ENCODE assay signal across 19 cellular contexts in genomic region chr3:153038367-153038766, GRCh38.
DNase-seq lines count a peak whose midpoint lies in the region; ATAC-seq, FAIRE-seq and TF ChIP-seq lines count a peak whose summit lies in the region.
"Had no signal": no experiment of that assay in that cellular context is flagged by ENCODE, and none has a peak within 500 bp of the region (broad histone marks: within the 10 kb centered on the region; RNA-seq: fewer than 3 reads in every experiment).

No MANE protein-coding gene starts in this region.

- RAD21 ChIA-PET in GM12878 (lab: Charles Lee; ENCODE audit: unreplicated experiment), result no interaction called here

- peaks cover 17% of the 10 kb centered on the region for H3K36me3 Mint-ChIP-seq in Calu3 (ENCODE audit: insufficient read depth, unreplicated experiment)
- H3K36me3 Mint-ChIP-seq in stimulated activated effector memory CD8-positive, alpha-beta T cell treated with anti-CD3 and anti-CD28 coated beads, Interleukin-12 subunit alpha, Interleukin-12 subunit beta, amount 100 ng/mL, for 72 hours, result no peaks in the 10 kb centered on the region
- H3K36me3 Mint-ChIP-seq: CD4-positive, CD25-positive, alpha-beta regulatory T cell had no signal

- TF ChIP-seq CTCF in Calu3 (IDR thresholded peaks at IDR 0.05; ENCODE audit: unreplicated experiment) (no peak), GM12878 (IDR thresholded peaks at IDR 0.05 in 2 of 3, conservative IDR thresholded peaks at IDR 0.05 in 1 of 3; ENCODE audit: control insufficient read depth in 2 of 3, extremely low read depth in 1 of 3, insufficient read depth in 1 of 3, low read depth in 3 of 3, low read length in 3 of 3) (no peak)

- intact Hi-C loops in Calu3 (cut with micrococcal nuclease; ENCODE audit: unreplicated experiment) (no loop called here), GM12878 (cut with micrococcal nuclease; ENCODE audit: unreplicated experiment) (no loop called here)

- no peak overlapping the region for H2AFZ ChIP-seq in GM12878 (ENCODE audit: control insufficient read depth, low read depth, low read length)

- CTCF ChIA-PET in Calu3 (lab: Charles Lee) (no interaction called here), GM12878 (lab: Yijun Ruan, JAX) (no interaction called here)

- no peak for TF ChIP-seq RAD21 in GM12878 (IDR thresholded peaks at IDR 0.05; ENCODE audit: insufficient read depth, low read depth, low read length)

- 30% methylated on average over 5 of the region's 5 CpGs for WGBS in GM12878 (ENCODE audit: insufficient coverage, insufficient replicate concordance, low lambda C conversion rate, missing lambda C conversion rate)

- H4K20me1 ChIP-seq in GM12878 (ENCODE audit: control insufficient read depth, insufficient read depth), result no peaks in the 10 kb centered on the region

- DNase-seq in Calu3 (no peak), GM12878 (ENCODE audit: low read depth, low spot score) (no peak)
- DNase-seq in stimulated activated effector memory CD8-positive, alpha-beta T cell treated with anti-CD3 and anti-CD28 coated beads, Interleukin-12 subunit alpha, Interleukin-12 subunit beta, amount 100 ng/mL, for 72 hours (ENCODE audit: low spot score in 2 of 2), result no peak
- DNase-seq: CD4-positive, CD25-positive, alpha-beta regulatory T cell; DMS79; GOT3; HCEC 1CT; NCI-H1048; NCI-H1436; NCI-H2029; NCI-H2227 treated with DMSO at 0.1 percent for 48 hours; NCI-H510A had no signal

- H3K4me2 ChIP-seq in GM12878 (ENCODE audit: control insufficient read depth, insufficient read depth), result no peak overlapping the region

- H3K9me3 Mint-ChIP-seq in Calu3 (ENCODE audit: low read depth, unreplicated experiment), result no peaks in the 10 kb centered on the region
- H3K9me3 Mint-ChIP-seq in stimulated activated effector memory CD8-positive, alpha-beta T cell treated with anti-CD3 and anti-CD28 coated beads, Interleukin-12 subunit alpha, Interleukin-12 subunit beta, amount 100 ng/mL, for 72 hours, result no peaks in the 10 kb centered on the region

- peak; percentile 34 for ATAC-seq in HG03442 (IDR thresholded peaks at IDR 0.05; ENCODE audit: unreplicated experiment)
- ATAC-seq in GM12878, result peak; percentile 49
- peak; percentile 85 for ATAC-seq in stimulated activated effector memory CD8-positive, alpha-beta T cell treated with anti-CD3 and anti-CD28 coated beads, Interleukin-12 subunit alpha, Interleukin-12 subunit beta, amount 100 ng/mL, for 72 hours
- no peak for ATAC-seq in GM21825 (IDR thresholded peaks at IDR 0.05; ENCODE audit: unreplicated experiment)
- ATAC-seq in HG03108 (IDR thresholded peaks at IDR 0.05; ENCODE audit: unreplicated experiment), result no peak
- no peak for ATAC-seq in GM19023 (IDR thresholded peaks at IDR 0.05; ENCODE audit: unreplicated experiment)

- H3K36me3 ChIP-seq in GM12878 (ENCODE audit: control insufficient read depth in 2 of 2, insufficient read depth in 2 of 2, low read length in 1 of 2), result no peaks in the 10 kb centered on the region
- H3K36me3 ChIP-seq: MG63, Peyer's patch, SJCRH30 had no signal

- H3K4me1 Mint-ChIP-seq in Calu3 (ENCODE audit: low read depth, unreplicated experiment), result peaks cover 38% of the 10 kb centered on the region
- peaks cover 5% of the 10 kb centered on the region for H3K4me1 Mint-ChIP-seq in stimulated activated effector memory CD8-positive, alpha-beta T cell treated with anti-CD3 and anti-CD28 coated beads, Interleukin-12 subunit alpha, Interleukin-12 subunit beta, amount 100 ng/mL, for 72 hours

- FAIRE-seq in GM12878 (lab: Jason Lieb, UNC), result no peak

- POLR2A ChIA-PET in GM12878 (lab: Charles Lee), result interaction anchor here (0.6 kb wide), 2 partner anchors 731 to 1216 kb away, joined by 5 to 7 read pairs; no protein-coding TSS in a partner anchor

- no peak overlapping the region for H3K9ac ChIP-seq in GM12878 (ENCODE audit: control insufficient read depth, insufficient read depth, low read length)

- H3K27me3 ChIP-seq in GM12878 (replicated peaks in 1 of 2; ENCODE audit: control insufficient read depth in 2 of 2, insufficient read depth in 2 of 2, low read length in 1 of 2), result no peaks in the 10 kb centered on the region
- H3K27me3 ChIP-seq: MG63, Peyer's patch, SJCRH30 had no signal

- in situ Hi-C loops in GM12878 (cut with MboI), result loop anchor here (10.0 kb wide), 1 partner anchor 976 kb away; no protein-coding TSS in a partner anchor

- TF ChIP-seq EP300 in GM12878 (IDR thresholded peaks at IDR 0.05; ENCODE audit: borderline replicate concordance in 1 of 2, control insufficient read depth in 1 of 2, low read depth in 2 of 2, low read length in 2 of 2), result no peak

- TF ChIP-seq POLR2A in GM12878 (IDR thresholded peaks at IDR 0.05; ENCODE audit: low read depth, low read length), result no peak

- H3K27me3 Mint-ChIP-seq in Calu3 (ENCODE audit: unreplicated experiment), result no peaks in the 10 kb centered on the region

- no peaks in the 10 kb centered on the region for H3K79me2 ChIP-seq in GM12878 (ENCODE audit: control insufficient read depth, insufficient read depth, low read length)

- SMC1A ChIA-PET in GM12878 (lab: Charles Lee; ENCODE audit: uncharacterized antibody, unreplicated experiment), result no interaction called here

- H3K9me3 ChIP-seq in GM12878 (replicated peaks; ENCODE audit: control insufficient read depth, insufficient read depth, low read length), result no peaks in the 10 kb centered on the region
- H3K9me3 ChIP-seq: MG63, Peyer's patch, SJCRH30 had no signal

- H3K4me3 ChIP-seq in GM12878, result no peak overlapping the region
- H3K4me3 ChIP-seq: MG63, Peyer's patch, SJCRH30 had no signal

- no peak overlapping the region for H3K27ac ChIP-seq in GM12878 (ENCODE audit: control insufficient read depth, insufficient read depth)
- H3K27ac ChIP-seq: Peyer's patch, SJCRH30 had no signal

- BruUV-seq in Calu3 (replicated peaks; lab: Mats Ljungman, UMichigan) (no TSS peak), GM12878 (replicated peaks; lab: Mats Ljungman, UMichigan) (no TSS peak)

- no peaks in the 10 kb centered on the region for H3K4me1 ChIP-seq in GM12878 (ENCODE audit: control insufficient read depth, insufficient read depth, low read length)
- H3K4me1 ChIP-seq: SJCRH30 had no signal

- H3K4me3 Mint-ChIP-seq in Calu3 (ENCODE audit: low read depth, unreplicated experiment), result no peak overlapping the region
- H3K4me3 Mint-ChIP-seq in stimulated activated effector memory CD8-positive, alpha-beta T cell treated with anti-CD3 and anti-CD28 coated beads, Interleukin-12 subunit alpha, Interleukin-12 subunit beta, amount 100 ng/mL, for 72 hours, result no peak overlapping the region
- H3K4me3 Mint-ChIP-seq: CD4-positive, CD25-positive, alpha-beta regulatory T cell had no signal

- peak overlapping the region; percentile 58 for H3K27ac Mint-ChIP-seq in Calu3 (ENCODE audit: unreplicated experiment)
- peak overlapping the region; percentile 14 for H3K27ac Mint-ChIP-seq in stimulated activated effector memory CD8-positive, alpha-beta T cell treated with anti-CD3 and anti-CD28 coated beads, Interleukin-12 subunit alpha, Interleukin-12 subunit beta, amount 100 ng/mL, for 72 hours
- H3K27ac Mint-ChIP-seq: CD4-positive, CD25-positive, alpha-beta regulatory T cell had no signal

TF ChIP-seq in GM12878, 131 proteins besides CTCF, POLR2A, EP300 and RAD21 (continues in another document):
- TF ChIP-seq NFYA (IDR thresholded peaks at IDR 0.05; ENCODE audit: borderline replicate concordance, low read depth, low read length) (no peak), STAT1 (conservative IDR thresholded peaks at IDR 0.05) (no peak), SKIL (IDR thresholded peaks at IDR 0.05; ENCODE audit: low read depth, poor library complexity, severe bottlenecking) (no peak), RBBP5 (conservative IDR thresholded peaks at IDR 0.05) (no peak), YBX1 (IDR thresholded peaks at IDR 0.05) (no peak), SREBF2 (IDR thresholded peaks at IDR 0.05; ENCODE audit: low read length) (no peak), FOS (IDR thresholded peaks at IDR 0.05; ENCODE audit: borderline replicate concordance, extremely low read depth, insufficient read length) (no peak), IRF3 (IDR thresholded peaks at IDR 0.05) (no peak), BHLHE40 (IDR thresholded peaks at IDR 0.05; ENCODE audit: borderline replicate concordance in 1 of 2, low read depth in 2 of 2, low read length in 1 of 2) (no peak), MEF2B (IDR thresholded peaks at IDR 0.05; ENCODE audit: partially characterized antibody, poor library complexity, severe bottlenecking) (no peak), NFXL1 (IDR thresholded peaks at IDR 0.05; ENCODE audit: borderline replicate concordance) (no peak), ASH2L (IDR thresholded peaks at IDR 0.05; ENCODE audit: borderline replicate concordance, low read depth) (no peak), SREBF1 (IDR thresholded peaks at IDR 0.05; ENCODE audit: low read length) (no peak), ZNF384 (IDR thresholded peaks at IDR 0.05; ENCODE audit: borderline replicate concordance, low read depth, low read length) (no peak), EGR1 (IDR thresholded peaks at IDR 0.05; ENCODE audit: borderline replicate concordance in 1 of 2, low read depth in 2 of 2, low read length in 2 of 2) (no peak), SMAD5 (IDR thresholded peaks at IDR 0.05; ENCODE audit: low read depth) (no peak), WRNIP1 (IDR thresholded peaks at IDR 0.05; ENCODE audit: borderline replicate concordance, low read depth, low read length) (no peak)

Comparison
In these comparisons a context has a peak if more than half of its experiments do, and no peak if none do; other contexts are left out.
1. ATAC-seq: peak in HG03442 (single experiment), GM12878 (single experiment) and stimulated activated effector memory CD8-positive, alpha-beta T cell treated with anti-CD3 and anti-CD28 coated beads, Interleukin-12 subunit alpha, Interleukin-12 subunit beta, amount 100 ng/mL, for 72 hours (single experiment); none in GM21825 (single experiment), HG03108 (single experiment) and GM19023 (single experiment).